8 cellular contexts compared by ENCODE assay signal in genomic region chr20:35306931-35307517, GRCh38. TPM values are rescaled to one million over a fixed set of nuclear protein-coding genes. Genes with fewer than 3 reads are reported as not detected.
DNase-seq lines count a peak whose midpoint lies in the region; ATAC-seq and TF ChIP-seq lines count a peak whose summit lies in the region.

No MANE protein-coding gene starts in this region.

- H3K9me3 Mint-ChIP-seq in activated T-cell treated with anti-CD3 and anti-CD28 coated beads, Interleukin-2, amount 50 U/mL, for 72 hours = no peaks in the 10 kb centered on the region
- H3K9me3 Mint-ChIP-seq in glutamatergic neuron (ENCODE audit: unreplicated experiment) (peaks cover 2% of the 10 kb centered on the region), progenitor cell of endocrine pancreas (ENCODE audit: low read depth) (no peaks in the 10 kb centered on the region)

- peaks cover 15% of the 10 kb centered on the region for H3K36me3 ChIP-seq in GM06990 (ENCODE audit: control insufficient read depth, insufficient read depth, low read length)

- DNase-seq in ACHN (peak; percentile 88), GM06990 (ENCODE audit: extremely low read depth, insufficient read length) (no peak), NCI-H524 treated with DMSO at 0.1 percent for 48 hours (lab: John Stamatoyannopoulos, UW) (peak; percentile 9), glutamatergic neuron (peak; percentile 76), progenitor cell of endocrine pancreas (ENCODE audit: low spot score, unreplicated experiment) (peak; percentile 41)
- DNase-seq in activated T-cell treated with anti-CD3 and anti-CD28 coated beads, Interleukin-2, amount 50 U/mL, for 72 hours = peak; percentile 42 to 45

- H3K27me3 Mint-ChIP-seq in activated T-cell treated with anti-CD3 and anti-CD28 coated beads, Interleukin-2, amount 50 U/mL, for 72 hours (ENCODE audit: low read depth) = no peaks in the 10 kb centered on the region
- H3K27me3 Mint-ChIP-seq in glutamatergic neuron (ENCODE audit: unreplicated experiment) = peaks cover 2% of the 10 kb centered on the region
- H3K27me3 Mint-ChIP-seq in progenitor cell of endocrine pancreas = no peaks in the 10 kb centered on the region

- no peak for ATAC-seq in activated T-cell treated with anti-CD3 and anti-CD28 coated beads, Interleukin-2, amount 50 U/mL, for 72 hours (replicated peaks in 1 of 2)
- no peak for ATAC-seq in HG02623 (IDR thresholded peaks at IDR 0.05; ENCODE audit: unreplicated experiment)
- no peak for ATAC-seq in HG03196 (IDR thresholded peaks at IDR 0.05; ENCODE audit: unreplicated experiment)

- peak overlapping the region; percentile 9 for H3K27ac Mint-ChIP-seq in activated T-cell treated with anti-CD3 and anti-CD28 coated beads, Interleukin-2, amount 50 U/mL, for 72 hours
- H3K27ac Mint-ChIP-seq in glutamatergic neuron (ENCODE audit: unreplicated experiment) (no peak overlapping the region), progenitor cell of endocrine pancreas (peak overlapping the region; percentile 13)

- TF ChIP-seq CTCF in GM06990 (IDR thresholded peaks at IDR 0.05; ENCODE audit: insufficient read depth, low read length, poor library complexity, severe bottlenecking) = peak; percentile 70
- TF ChIP-seq CTCF in glutamatergic neuron (IDR thresholded peaks at IDR 0.05; ENCODE audit: partially characterized antibody, unreplicated experiment) = peak; percentile 65
- peak; percentile 85 for TF ChIP-seq CTCF in progenitor cell of endocrine pancreas (IDR thresholded peaks at IDR 0.05; ENCODE audit: unreplicated experiment)

- peaks cover 80% of the 10 kb centered on the region for H3K4me1 Mint-ChIP-seq in activated T-cell treated with anti-CD3 and anti-CD28 coated beads, Interleukin-2, amount 50 U/mL, for 72 hours (ENCODE audit: low read depth)
- H3K4me1 Mint-ChIP-seq in glutamatergic neuron (ENCODE audit: low read depth, unreplicated experiment) (peaks cover 3% of the 10 kb centered on the region), progenitor cell of endocrine pancreas (ENCODE audit: low read depth) (peaks cover 15% of the 10 kb centered on the region)

- H3K27me3 ChIP-seq in GM06990 (replicated peaks; ENCODE audit: control insufficient read depth, insufficient read depth, low read length) = no peaks in the 10 kb centered on the region

- no peak overlapping the region for H3K4me3 ChIP-seq in GM06990 (replicated peaks; ENCODE audit: low read depth, low read length)

- H3K4me3 Mint-ChIP-seq in activated T-cell treated with anti-CD3 and anti-CD28 coated beads, Interleukin-2, amount 50 U/mL, for 72 hours = peak overlapping the region in 1 of 2 donors; percentile 86
- H3K4me3 Mint-ChIP-seq in glutamatergic neuron (ENCODE audit: unreplicated experiment) (no peak overlapping the region), progenitor cell of endocrine pancreas (ENCODE audit: low read depth) (no peak overlapping the region)

- in situ Hi-C loops in ACHN (cut with HindIII; ENCODE audit: low pct_ligation_motif_present, low pct_unique_long_range_greater_than_20kb, low sequenced_read_pairs) = no loop called here

- H3K36me3 Mint-ChIP-seq in activated T-cell treated with anti-CD3 and anti-CD28 coated beads, Interleukin-2, amount 50 U/mL, for 72 hours (ENCODE audit: insufficient read depth in 2 of 2) = peaks cover 2% of the 10 kb centered on the region in 2 donors
- H3K36me3 Mint-ChIP-seq in glutamatergic neuron (ENCODE audit: unreplicated experiment) = no peaks in the 10 kb centered on the region
- H3K36me3 Mint-ChIP-seq in progenitor cell of endocrine pancreas (ENCODE audit: insufficient read depth) = peaks cover 2% of the 10 kb centered on the region

RNA-seq across cellular contexts. Expression of gene FAM83C, which starts 14.8 kb away (rescaled TPM):
- total RNA-seq in activated T-cell treated with anti-CD3 and anti-CD28 coated beads, Interleukin-2, amount 50 U/mL, for 72 hours = not detected
- not detected for total RNA-seq in glutamatergic neuron (ENCODE audit: unreplicated experiment)
- total RNA-seq in progenitor cell of endocrine pancreas = not detected in 2 replicates

RNA-seq across cellular contexts. Expression of gene EIF6, which starts 22.5 kb away (rescaled TPM):
- 100 to 1,000 TPM; 127 to 129 TPM for total RNA-seq in activated T-cell treated with anti-CD3 and anti-CD28 coated beads, Interleukin-2, amount 50 U/mL, for 72 hours
- total RNA-seq in glutamatergic neuron (ENCODE audit: unreplicated experiment) = 85.2 TPM
- total RNA-seq in progenitor cell of endocrine pancreas = 108 and 109 TPM in 2 replicates

RNA-seq across cellular contexts. Expression of gene MMP24OS, which starts 29.1 kb away (rescaled TPM):
- total RNA-seq in activated T-cell treated with anti-CD3 and anti-CD28 coated beads, Interleukin-2, amount 50 U/mL, for 72 hours = 10 to 100 TPM; 41.6 to 44.2 TPM
- total RNA-seq in glutamatergic neuron (ENCODE audit: unreplicated experiment) (99.0 TPM), progenitor cell of endocrine pancreas (55.6 and 59.1 TPM in 2 replicates)
